25 cellular contexts compared by ENCODE assay signal in genomic region chr22:20261848-20262581, GRCh38.
"Had no signal": no experiment of that assay in that cellular context is flagged by ENCODE, and none has a peak within 500 bp of the region (broad histone marks: within the 10 kb centered on the region; RNA-seq: fewer than 3 reads in every experiment).

No MANE protein-coding gene starts in this region.

- H3K4me3 ChIP-seq: coronary artery, esophagus squamous epithelium, lower lobe of right lung, right lobe of liver, suprapubic skin, thyroid gland had no signal

- FAIRE-seq: endometrium, keratinocyte, small intestine had no signal

- H3K36me3 Mint-ChIP-seq: naive thymus-derived CD8-positive, alpha-beta T cell had no signal

- DNase-seq: dermis blood vessel endothelial cell; effector memory CD8-positive, alpha-beta T cell; erythroblast; esophagus squamous epithelium; foreskin melanocyte; hypothalamus; left ventricle myocardium superior; lower lobe of right lung; naive thymus-derived CD8-positive, alpha-beta T cell; right lobe of liver; small intestine; stimulated activated CD4-positive, alpha-beta T cell treated with anti-CD3 and anti-CD28 coated beads, Interleukin-12 subunit alpha, Interleukin-12 subunit beta, amount 100 ng/mL, for 4 hours; stimulated activated CD4-positive, alpha-beta T cell treated with anti-CD3 and anti-CD28 coated beads, Interleukin-1b, Interleukin-23, amount 100 ng/mL, for 48 hours; stimulated activated CD4-positive, alpha-beta T cell treated with anti-CD3 and anti-CD28 coated beads, Interleukin-4, amount 100 ng/mL, for 1 hour; stimulated activated CD8-positive, alpha-beta memory T cell treated with anti-CD3 and anti-CD28 coated beads, Interleukin-4, amount 100 ng/mL, for 48 hours; stimulated activated naive CD4-positive, alpha-beta T cell; stimulated activated naive CD8-positive, alpha-beta T cell treated with anti-CD3 and anti-CD28 coated beads, Interleukin-15, amount 100 ng/mL, for 72 hours; thyroid gland; trophoblast cell had no signal

- H3K79me2 ChIP-seq: parathyroid adenoma had no signal

- H3K9me3 ChIP-seq: esophagus squamous epithelium, lower lobe of right lung, right lobe of liver, suprapubic skin, thyroid gland had no signal

- H3K27ac ChIP-seq: coronary artery, esophagus squamous epithelium, lower lobe of right lung, parathyroid adenoma, right lobe of liver, suprapubic skin, thyroid gland had no signal

- H3K9ac ChIP-seq: parathyroid adenoma had no signal

- H3K27me3 Mint-ChIP-seq: effector memory CD8-positive, alpha-beta T cell; naive thymus-derived CD8-positive, alpha-beta T cell; progenitor cell of endocrine pancreas had no signal

- H3K27ac Mint-ChIP-seq: progenitor cell of endocrine pancreas; stimulated activated naive CD8-positive, alpha-beta T cell treated with anti-CD3 and anti-CD28 coated beads, Interleukin-15, amount 100 ng/mL, for 72 hours had no signal

- H3K27me3 ChIP-seq: right lobe of liver, suprapubic skin, thyroid gland had no signal

- H3K4me3 Mint-ChIP-seq: effector memory CD8-positive, alpha-beta T cell; stimulated activated naive CD8-positive, alpha-beta T cell treated with anti-CD3 and anti-CD28 coated beads, Interleukin-15, amount 100 ng/mL, for 72 hours had no signal

- H3K9me3 Mint-ChIP-seq: effector memory CD8-positive, alpha-beta T cell; stimulated activated naive CD8-positive, alpha-beta T cell treated with anti-CD3 and anti-CD28 coated beads, Interleukin-15, amount 100 ng/mL, for 72 hours had no signal

- H3K36me3 ChIP-seq: esophagus squamous epithelium, lower lobe of right lung, right lobe of liver, suprapubic skin, thyroid gland had no signal

- H2AFZ ChIP-seq: parathyroid adenoma had no signal

- ATAC-seq: effector memory CD8-positive, alpha-beta T cell; left ventricle myocardium superior; lower lobe of right lung; naive thymus-derived CD8-positive, alpha-beta T cell; right lobe of liver; stimulated activated naive CD8-positive, alpha-beta T cell treated with anti-CD3 and anti-CD28 coated beads, Interleukin-15, amount 100 ng/mL, for 72 hours had no signal

- H3K4me1 ChIP-seq: parathyroid adenoma had no signal
